Comparison of ENCODE assay signal across 8 cellular contexts in the genomic region with DNA sequence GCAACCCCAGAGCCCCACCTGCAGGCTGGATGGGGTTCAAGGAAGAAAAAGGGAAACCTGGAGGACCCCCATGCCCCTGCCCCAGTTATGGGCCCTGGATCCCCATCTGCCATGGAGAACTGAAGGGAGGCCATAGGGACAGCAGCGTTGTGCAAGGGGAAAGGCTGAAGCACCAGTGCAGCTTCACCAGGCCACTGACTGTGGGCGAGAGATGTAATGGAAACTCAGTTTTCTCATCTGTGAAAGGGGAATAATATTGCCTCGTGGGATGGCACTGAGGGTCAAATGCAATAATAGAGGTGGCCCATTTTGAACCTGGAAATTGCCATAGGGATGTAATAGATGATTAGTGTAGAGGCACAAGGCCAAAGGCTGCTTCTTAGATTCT. TPM values are rescaled to one million over a fixed set of nuclear protein-coding genes. Genes with fewer than 3 reads are reported as not detected.
DNase-seq lines count a peak whose midpoint lies in the region; ATAC-seq and TF ChIP-seq lines count a peak whose summit lies in the region.

No MANE protein-coding gene starts in this region.

- H3K36me3 Mint-ChIP-seq in Caco-2 (ENCODE audit: insufficient read depth, unreplicated experiment) = peaks cover 71% of the 10 kb centered on the region

- peak overlapping the region; percentile 66 for H2AFZ ChIP-seq in neuronal stem cell (ENCODE audit: low read length)

- peak overlapping the region; percentile 74 for H3K27ac Mint-ChIP-seq in Caco-2 (ENCODE audit: unreplicated experiment)

- TF ChIP-seq CTCF in Caco-2 (IDR thresholded peaks at IDR 0.05; ENCODE audit: insufficient read depth in 1 of 2, low read depth in 1 of 2, low read length in 1 of 2, severe bottlenecking in 1 of 2, unreplicated experiment in 1 of 2) = peak in 1 of 2 experiments; percentile 3

- no peak for DNase-seq in Caco-2
- no peak for DNase-seq in caudate nucleus (lab: John Stamatoyannopoulos, UW)
- DNase-seq in neuronal stem cell (ENCODE audit: low spot score) = no peak
- no peak for DNase-seq in SKM-1 treated with dmso at 0.1 percent for 144 hours (lab: John Stamatoyannopoulos, UW; ENCODE audit: unreplicated experiment)
- DNase-seq in NCI-H2227 treated with DMSO at 0.1 percent for 48 hours (lab: John Stamatoyannopoulos, UW) = no peak
- no peak for DNase-seq in HuH-7.5 (ENCODE audit: low spot score)

- no peak overlapping the region for H3K9ac ChIP-seq in neuronal stem cell (ENCODE audit: low read depth, low read length, poor library complexity)

- H3K79me1 ChIP-seq in neuronal stem cell (ENCODE audit: low read depth, low read length) = no peaks in the 10 kb centered on the region

- no peak overlapping the region for H2AK5ac ChIP-seq in neuronal stem cell (ENCODE audit: low read depth, low read length)

- H3K9me3 Mint-ChIP-seq in Caco-2 (ENCODE audit: unreplicated experiment) = no peaks in the 10 kb centered on the region

- no peak overlapping the region for H3K14ac ChIP-seq in neuronal stem cell (ENCODE audit: low read length)

- ATAC-seq in HG02943 (IDR thresholded peaks at IDR 0.05; ENCODE audit: low read depth, unreplicated experiment) (peak; percentile 0), GM19328 (IDR thresholded peaks at IDR 0.05; ENCODE audit: unreplicated experiment) (no peak)

- H3K27ac ChIP-seq in caudate nucleus (ENCODE audit: low read depth, low read length) (peak overlapping the region; percentile 36), neuronal stem cell (replicated peaks; ENCODE audit: low read length) (peak overlapping the region; percentile 4)

- peak overlapping the region; percentile 55 for H3K18ac ChIP-seq in neuronal stem cell (ENCODE audit: low read length)

- no peaks in the 10 kb centered on the region for H3K27me3 Mint-ChIP-seq in Caco-2 (ENCODE audit: insufficient read depth, unreplicated experiment)

- no TSS peak for BruUV-seq in Caco-2 (replicated peaks; lab: Mats Ljungman, UMichigan)

- no peak overlapping the region for H3K23ac ChIP-seq in neuronal stem cell (ENCODE audit: low read depth, low read length, poor library complexity)

- no CpG with 5 or more reads among the region's 3 CpGs for WGBS in neuronal stem cell (ENCODE audit: extremely low coverage in 2 of 2, insufficient read length in 2 of 2, insufficient replicate concordance in 1 of 2), 2 donors

- H3K4me1 Mint-ChIP-seq in Caco-2 (ENCODE audit: low read depth, unreplicated experiment) = peaks cover 15% of the 10 kb centered on the region

- POLR2A ChIA-PET in Caco-2 (lab: Charles Lee) = interaction anchor here (2.6 kb wide), 1 partner anchor 79 kb away, joined by 9 read pairs; the partner anchor contains the start of gene RNF43

- H3K36me3 ChIP-seq in Caco-2 (ENCODE audit: control insufficient read depth, insufficient read depth, low read length) = peaks cover under 1% of the 10 kb centered on the region
- peaks cover 0 to under 1% of the 10 kb centered on the region in 2 donors for H3K36me3 ChIP-seq in neuronal stem cell (replicated peaks in 1 of 2; ENCODE audit: control insufficient read depth in 2 of 2, insufficient read depth in 2 of 2, low read length in 2 of 2)

- H2BK5ac ChIP-seq in neuronal stem cell (ENCODE audit: low read length) = no peak overlapping the region

- no peaks in the 10 kb centered on the region for H3K9me3 ChIP-seq in Caco-2
- H3K9me3 ChIP-seq in neuronal stem cell (replicated peaks in 1 of 2; ENCODE audit: control insufficient read depth in 2 of 2, insufficient read depth in 1 of 2, low read depth in 1 of 2, low read length in 2 of 2) = no peaks in the 10 kb centered on the region

- H3K27me3 ChIP-seq in Caco-2 (replicated peaks; ENCODE audit: control insufficient read depth, insufficient read depth, low read length) = no peaks in the 10 kb centered on the region
- H3K27me3 ChIP-seq in neuronal stem cell (ENCODE audit: control insufficient read depth in 3 of 3, insufficient read depth in 3 of 3, low read depth in 1 of 3, low read length in 3 of 3) = no peaks in the 10 kb centered on the region

- no peak overlapping the region for H3K4me2 ChIP-seq in neuronal stem cell (ENCODE audit: insufficient read depth, low read length, poor library complexity, severe bottlenecking)

- H4K91ac ChIP-seq in neuronal stem cell (ENCODE audit: low read depth, low read length, poor library complexity) = no peak overlapping the region

- no peak overlapping the region for H3K4me3 ChIP-seq in Caco-2 (ENCODE audit: low read depth, low read length)
- H3K4me3 ChIP-seq in neuronal stem cell (ENCODE audit: low read length in 2 of 2) = no peak overlapping the region

- H2BK12ac ChIP-seq in neuronal stem cell (ENCODE audit: low read length) = peak overlapping the region; percentile 33

- no peak overlapping the region for H2BK15ac ChIP-seq in neuronal stem cell (ENCODE audit: low read length)

- CTCF ChIA-PET in Caco-2 (lab: Charles Lee) = interaction anchor here (2.9 to 3.0 kb wide), 2 partner anchors 21 to 79 kb away, joined by 15 to 17 read pairs; partner anchors contain the start of gene RNF43

- no peak overlapping the region for H2BK120ac ChIP-seq in neuronal stem cell (ENCODE audit: low read depth, low read length)

- H3K4me3 Mint-ChIP-seq in Caco-2 (ENCODE audit: unreplicated experiment) = no peak overlapping the region

- intact Hi-C loops in Caco-2 (cut with micrococcal nuclease; ENCODE audit: unreplicated experiment) = no loop called here

- H3K4me1 ChIP-seq in Caco-2 = peaks cover 34% of the 10 kb centered on the region
- peaks cover 8 to 17% of the 10 kb centered on the region in 2 donors for H3K4me1 ChIP-seq in neuronal stem cell (ENCODE audit: control insufficient read depth in 2 of 2, insufficient read depth in 1 of 2, low read depth in 1 of 2, low read length in 2 of 2)

- no peak overlapping the region for H3K4ac ChIP-seq in neuronal stem cell (ENCODE audit: low read length)

- no peak overlapping the region for H4K8ac ChIP-seq in neuronal stem cell (ENCODE audit: low read depth, low read length)

RNA-seq across cellular contexts. Expression of gene TSPOAP1, which starts 9.9 kb away (rescaled TPM):
- total RNA-seq in Caco-2 (2022) = 6.0 and 7.4 TPM in 2 replicates
- 26.2 TPM for polyA plus RNA-seq in neuronal stem cell (2013, experiment 1 of 2)
- polyA plus RNA-seq in neuronal stem cell (2013, experiment 2 of 2) = 25.2 TPM

RNA-seq across cellular contexts. Expression of gene SUPT4H1, which starts 13.6 kb away (rescaled TPM):
- total RNA-seq in Caco-2 (2022) = 70.9 and 71.4 TPM in 2 replicates
- 75.6 TPM for polyA plus RNA-seq in neuronal stem cell (2013, experiment 1 of 2)
- polyA plus RNA-seq in neuronal stem cell (2013, experiment 2 of 2) = 76.4 TPM

RNA-seq across cellular contexts. Expression of gene MPO, which starts 57.7 kb away (rescaled TPM):
- 0.23 TPM in 1 of 2 replicates, not detected in the other for total RNA-seq in Caco-2 (2022)
- 0.01 TPM for polyA plus RNA-seq in neuronal stem cell (2013, experiment 1 of 2)
- not detected for polyA plus RNA-seq in neuronal stem cell (2013, experiment 2 of 2)
